In the genomic region with DNA sequence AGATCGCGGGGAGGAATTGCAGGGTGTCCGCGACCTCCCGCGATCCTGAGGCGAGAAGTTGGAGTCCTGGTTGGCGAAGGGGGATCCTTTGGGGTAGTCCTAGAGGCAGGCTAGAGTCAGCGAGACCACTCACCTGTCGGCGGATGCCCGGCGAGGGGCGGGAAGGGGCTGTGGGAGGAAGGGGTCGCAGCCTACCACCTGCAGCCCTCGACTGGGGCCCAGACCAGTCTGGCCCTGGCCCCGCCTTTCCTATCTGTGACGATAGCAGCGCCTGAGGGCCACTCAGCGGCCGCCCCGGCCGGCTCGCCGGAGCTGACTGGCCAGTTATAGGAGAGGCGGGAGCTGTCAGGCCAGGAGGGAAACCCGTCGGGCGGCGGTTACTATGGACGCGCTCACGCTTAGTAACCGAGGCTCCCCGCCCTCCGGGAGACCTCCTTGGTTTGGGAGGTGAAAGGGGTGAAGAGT, we compare ENCODE assay signal across 8 cellular contexts. TPM values are rescaled to one million over a fixed set of nuclear protein-coding genes. Genes with fewer than 3 reads are reported as not detected.
A peak's percentile ranks its signal among the peaks of the same experiment; 100 is the strongest.
DNase-seq lines count a peak whose midpoint lies in the region; ATAC-seq and TF ChIP-seq lines count a peak whose summit lies in the region.

A gene (minus strand): TSS at position 213 of the 465 bp plus-strand sequence. CDS start 10,012 bp downstream, outside the sequence.

- peaks cover 0 to 9% (median 3%) of the 10 kb centered on the region in 5 experiments for H3K9me3 Mint-ChIP-seq in brain

- peak within 1 kb of the TSS in 2 of 5 experiments; percentile 79 for H3K27ac Mint-ChIP-seq in brain

- no peak for TF ChIP-seq CTCF in brain (conservative IDR thresholded peaks at IDR 0.05)

- peak within 1 kb of the TSS; percentile 84 to 97 (median 90) for H3K4me3 Mint-ChIP-seq in brain

- no peak for ATAC-seq in HG02571 (IDR thresholded peaks at IDR 0.05; ENCODE audit: unreplicated experiment)
- ATAC-seq in HG03442 (IDR thresholded peaks at IDR 0.05; ENCODE audit: unreplicated experiment) = no peak
- no peak for ATAC-seq in HG03521 (IDR thresholded peaks at IDR 0.05; ENCODE audit: unreplicated experiment)

- H3K4me1 Mint-ChIP-seq in brain = peaks cover 7% of the 10 kb centered on the region

- no peaks in the 10 kb centered on the region for H3K36me3 Mint-ChIP-seq in brain

- peaks cover 65% of the 10 kb centered on the region for H3K27me3 Mint-ChIP-seq in brain

- peak; percentile 66 for DNase-seq in Caki2 (ENCODE audit: low read depth)
- DNase-seq in NCI-H1048 (lab: John Stamatoyannopoulos, UW) = peak; percentile 48
- peak; percentile 42 for DNase-seq in hepatic stellate cell (ENCODE audit: low spot score)
- peak; percentile 58 to 97 (median 78) for DNase-seq in posterior cingulate gyrus

- in situ Hi-C loops in Caki2 (cut with HindIII; ENCODE audit: low pct_unique_long_range_greater_than_20kb, low sequenced_read_pairs) = no loop called here

- intact Hi-C loops in posterior cingulate gyrus (cut with DNase I) = no loop called here

RNA-seq across cellular contexts. Expression of the gene that starts here (rescaled TPM):
- 0.64 TPM in 1 of 2 replicates, not detected in the other for total RNA-seq in Caki2 (2014; rRNA removed; shearing (Covaris generic); ENCODE audit: low replicate concordance)
- not detected for polyA plus RNA-seq in brain (ENCODE audit: insufficient read depth, low read depth, low replicate concordance)

Comparison
In these comparisons a context has a peak if more than half of its experiments do, and no peak if none do; other contexts are left out.
1. Peak in DNase-seq in Caki2; RNA of the gene not detected or under 1 TPM.